Comparison of ENCODE assay signal across 1 cellular context in genomic region chr19:12940897-12941296, GRCh38.
TF ChIP-seq lines count a peak whose summit lies in the region.

No MANE protein-coding gene starts in this region.

TF ChIP-seq in H1, 55 proteins besides CTCF, POLR2A, EP300 and RAD21:
- TF ChIP-seq SUZ12 (IDR thresholded peaks at IDR 0.05; ENCODE audit: low read length) (no peak), CHD2 (IDR thresholded peaks at IDR 0.05; ENCODE audit: low read length) (no peak), KDM1A (IDR thresholded peaks at IDR 0.05; ENCODE audit: borderline replicate concordance, low read length) (no peak), MAFK (IDR thresholded peaks at IDR 0.05; ENCODE audit: low read depth, low read length) (no peak), TAF7 (optimal IDR thresholded peaks at IDR 0.05; ENCODE audit: borderline replicate concordance, low read depth, low read length) (no peak), HDAC2 (IDR thresholded peaks at IDR 0.05; ENCODE audit: borderline replicate concordance in 1 of 2, low read depth in 2 of 2, low read length in 2 of 2) (no peak), GTF2F1 (IDR thresholded peaks at IDR 0.05; ENCODE audit: borderline replicate concordance, low read depth, low read length) (no peak), SIN3A (conservative IDR thresholded peaks at IDR 0.05 in 1 of 2, IDR thresholded peaks at IDR 0.05 in 1 of 2; ENCODE audit: low read depth in 1 of 2, low read length in 2 of 2) (no peak), RBBP5 (IDR thresholded peaks at IDR 0.05; ENCODE audit: borderline replicate concordance, low read depth, low read length) (no peak), TAF1 (IDR thresholded peaks at IDR 0.05; ENCODE audit: low read depth, low read length) (no peak), CHD1 (IDR thresholded peaks at IDR 0.05; ENCODE audit: low read depth, low read length) (no peak), EGR1 (IDR thresholded peaks at IDR 0.05; ENCODE audit: borderline replicate concordance, low read depth, low read length) (no peak), CHD7 (IDR thresholded peaks at IDR 0.05; ENCODE audit: insufficient replicate concordance, low read length) (no peak), RNF2 (IDR thresholded peaks at IDR 0.05; ENCODE audit: borderline replicate concordance, low read depth, low read length, missing control alignments, poor library complexity, severe bottlenecking) (no peak), FOSL1 (IDR thresholded peaks at IDR 0.05; ENCODE audit: insufficient read depth, low read depth, low read length) (no peak), JUN (IDR thresholded peaks at IDR 0.05; ENCODE audit: low read depth, low read length) (no peak), E2F6 (IDR thresholded peaks at IDR 0.05) (no peak), NRF1 (IDR thresholded peaks at IDR 0.05; ENCODE audit: low read depth, low read length) (no peak)
